1 cellular context compared by ENCODE assay signal in genomic region chr20:38935967-38936407, GRCh38.
TF ChIP-seq lines count a peak whose summit lies in the region.

No MANE protein-coding gene starts in this region.

TF ChIP-seq in endothelial cell of umbilical vein, 7 proteins besides CTCF, POLR2A, EP300 and RAD21:
- no peak for TF ChIP-seq EZH2 (IDR thresholded peaks at IDR 0.05; ENCODE audit: borderline replicate concordance, low read depth, low read length, severe bottlenecking)
- TF ChIP-seq MAX (IDR thresholded peaks at IDR 0.05; ENCODE audit: insufficient read depth, insufficient read length), result no peak
- TF ChIP-seq FOS (IDR thresholded peaks at IDR 0.05; ENCODE audit: borderline replicate concordance, insufficient read depth, low read length), result no peak
- TF ChIP-seq GATA2 (IDR thresholded peaks at IDR 0.05; ENCODE audit: insufficient read depth, insufficient read length, low read depth, low read length), result no peak
- TF ChIP-seq MYC (IDR thresholded peaks at IDR 0.05; ENCODE audit: low read depth, low read length), result no peak
- TF ChIP-seq JUN (IDR thresholded peaks at IDR 0.05; ENCODE audit: borderline replicate concordance, insufficient read depth, insufficient read length, low read depth), result no peak
- TF ChIP-seq POLR2AphosphoS5 (IDR thresholded peaks at IDR 0.05; ENCODE audit: insufficient read depth, low read depth, low read length), result no peak
